Comparison of ENCODE assay signal across 11 cellular contexts in the genomic region with DNA sequence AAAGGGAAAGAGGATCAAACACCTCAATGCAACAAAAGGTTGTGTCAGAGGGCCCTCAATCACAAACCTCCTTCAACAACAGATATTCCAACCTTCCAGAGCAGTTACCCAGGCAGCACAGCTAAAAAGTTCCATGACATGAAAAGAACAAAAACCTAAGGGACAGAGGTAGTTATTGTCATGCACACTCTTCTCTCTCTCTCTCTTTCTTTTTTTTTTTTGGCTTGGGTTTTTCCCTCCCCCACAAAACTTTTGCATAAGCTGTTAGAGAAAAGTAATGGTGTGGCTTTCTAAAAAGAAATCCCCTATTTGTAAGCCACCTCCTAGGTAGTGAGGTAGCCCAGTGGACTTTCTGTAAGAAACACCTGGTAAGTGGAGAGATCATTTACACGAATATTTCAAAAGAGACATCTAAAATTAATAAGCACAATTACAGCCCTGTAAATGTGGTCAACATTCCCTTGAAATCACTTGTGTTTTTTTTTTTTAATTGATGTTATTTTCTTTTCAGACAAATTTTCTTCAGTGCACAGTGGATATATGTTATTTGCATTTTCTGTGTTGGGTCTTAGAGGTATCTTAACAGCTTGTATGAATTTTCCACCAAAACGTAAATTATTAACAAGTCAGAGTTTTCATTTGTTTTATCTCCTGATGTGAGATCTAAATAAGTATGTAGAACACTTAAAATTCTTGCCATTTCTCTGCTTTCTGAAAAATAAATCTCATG. TPM values are rescaled to one million over a fixed set of nuclear protein-coding genes. Genes with fewer than 3 reads are reported as not detected.
DNase-seq lines count a peak whose midpoint lies in the region; ATAC-seq and TF ChIP-seq lines count a peak whose summit lies in the region.
"Had no signal": no experiment of that assay in that cellular context is flagged by ENCODE, and none has a peak within 500 bp of the region (broad histone marks: within the 10 kb centered on the region; RNA-seq: fewer than 3 reads in every experiment).

No MANE protein-coding gene starts in this region.

- TF ChIP-seq POLR2A in transverse colon (IDR thresholded peaks at IDR 0.05) = no peak

- H3K36me3 Mint-ChIP-seq in activated naive CD4-positive, alpha-beta T cell treated with anti-CD3 and anti-CD28 coated beads, Interleukin-2, amount 50 U/mL, for 24 hours = no peaks in the 10 kb centered on the region
- H3K36me3 Mint-ChIP-seq in activated naive CD8-positive, alpha-beta T cell treated with anti-CD3 and anti-CD28 coated beads, Interleukin-2, amount 10 ng/mL, durations not matched to agents 7 days and 5 days = no peaks in the 10 kb centered on the region
- H3K36me3 Mint-ChIP-seq in type B pancreatic cell = peaks cover 8% of the 10 kb centered on the region

- DNase-seq in activated naive CD4-positive, alpha-beta T cell treated with Interleukin-2 at 50 U/mL for 16 hours = no peak
- no peak for DNase-seq in activated naive CD8-positive, alpha-beta T cell treated with anti-CD3 and anti-CD28 coated beads, Interleukin-2, amount 10 ng/mL, durations not matched to agents 7 days and 5 days
- DNase-seq in type B pancreatic cell (ENCODE audit: extremely low spot score, unreplicated experiment) = no peak
- no peak for DNase-seq in AG20443 (ENCODE audit: low spot score)
- DNase-seq in transverse colon = no peak
- no peak for DNase-seq in RKO (ENCODE audit: low spot score)
- DNase-seq: amniotic stem cell, SIG-M5 had no signal

- no peaks in the 10 kb centered on the region for H3K9me3 Mint-ChIP-seq in activated naive CD4-positive, alpha-beta T cell treated with anti-CD3 and anti-CD28 coated beads, Interleukin-2, amount 50 U/mL, for 24 hours
- no peaks in the 10 kb centered on the region for H3K9me3 Mint-ChIP-seq in activated naive CD8-positive, alpha-beta T cell treated with anti-CD3 and anti-CD28 coated beads, Interleukin-2, amount 10 ng/mL, durations not matched to agents 7 days and 5 days
- no peaks in the 10 kb centered on the region for H3K9me3 Mint-ChIP-seq in type B pancreatic cell

- peak; percentile 77 for ATAC-seq in HG02943 (IDR thresholded peaks at IDR 0.05; ENCODE audit: low read depth, unreplicated experiment)
- no peak for ATAC-seq in activated naive CD8-positive, alpha-beta T cell treated with anti-CD3 and anti-CD28 coated beads, Interleukin-2, amount 10 ng/mL, durations not matched to agents 7 days and 5 days (ENCODE audit: low read depth)

- peaks cover 0 to 25% (median 2%) of the 10 kb centered on the region in 4 donors for H3K4me1 ChIP-seq in transverse colon

- H3K27me3 ChIP-seq in transverse colon = peaks cover 54% of the 10 kb centered on the region
- H3K27me3 ChIP-seq: BLaER1 treated with 17β-estradiol and CSF1 and Interleukin-3, amounts not matched to agents 10 nM and 100 nM had no signal

- H3K27ac ChIP-seq in transverse colon = no peak overlapping the region

- in situ Hi-C loops in transverse colon (cut with MboI; ENCODE audit: low pct_ligation_motif_present in 1 of 4, low pct_unique_long_range_greater_than_20kb in 1 of 4, low sequenced_read_pairs in 3 of 4) = no loop called here

- intact Hi-C loops in transverse colon (cut with DNase I; ENCODE audit: low total_unique reads) = no loop called here

- 33 to 44% methylated on average over 2 of the region's 2 CpGs for WGBS in transverse colon (ENCODE audit: low coverage in 1 of 2), 2 donors

- H3K27me3 Mint-ChIP-seq in activated naive CD4-positive, alpha-beta T cell treated with anti-CD3 and anti-CD28 coated beads, Interleukin-2, amount 50 U/mL, for 24 hours = peaks cover 1% of the 10 kb centered on the region
- no peaks in the 10 kb centered on the region for H3K27me3 Mint-ChIP-seq in activated naive CD8-positive, alpha-beta T cell treated with anti-CD3 and anti-CD28 coated beads, Interleukin-2, amount 10 ng/mL, durations not matched to agents 7 days and 5 days
- H3K27me3 Mint-ChIP-seq in type B pancreatic cell = peaks cover 45% of the 10 kb centered on the region

- TF ChIP-seq CTCF in type B pancreatic cell (conservative IDR thresholded peaks at IDR 0.05) (no peak), transverse colon (IDR thresholded peaks at IDR 0.05) (no peak)

- no peak overlapping the region for H3K4me3 Mint-ChIP-seq in activated naive CD4-positive, alpha-beta T cell treated with anti-CD3 and anti-CD28 coated beads, Interleukin-2, amount 50 U/mL, for 24 hours
- H3K4me3 Mint-ChIP-seq in activated naive CD8-positive, alpha-beta T cell treated with anti-CD3 and anti-CD28 coated beads, Interleukin-2, amount 10 ng/mL, durations not matched to agents 7 days and 5 days = no peak overlapping the region
- H3K4me3 Mint-ChIP-seq in type B pancreatic cell = peak overlapping the region; percentile 5

- peaks cover 11% of the 10 kb centered on the region for H3K4me1 Mint-ChIP-seq in activated naive CD4-positive, alpha-beta T cell treated with anti-CD3 and anti-CD28 coated beads, Interleukin-2, amount 50 U/mL, for 24 hours
- H3K4me1 Mint-ChIP-seq in activated naive CD8-positive, alpha-beta T cell treated with anti-CD3 and anti-CD28 coated beads, Interleukin-2, amount 10 ng/mL, durations not matched to agents 7 days and 5 days = peaks cover 3% of the 10 kb centered on the region
- peaks cover 26% of the 10 kb centered on the region for H3K4me1 Mint-ChIP-seq in type B pancreatic cell (ENCODE audit: unreplicated experiment)

- no peaks in the 10 kb centered on the region for H3K9me3 ChIP-seq in transverse colon
- H3K9me3 ChIP-seq: BLaER1 treated with 17β-estradiol and CSF1 and Interleukin-3, amounts not matched to agents 10 nM and 100 nM had no signal

- H3K36me3 ChIP-seq in transverse colon = no peaks in the 10 kb centered on the region

- H3K4me3 ChIP-seq in transverse colon = no peak overlapping the region
- H3K4me3 ChIP-seq: BLaER1 treated with 17β-estradiol and CSF1 and Interleukin-3, amounts not matched to agents 10 nM and 100 nM had no signal

- H3K27ac Mint-ChIP-seq in activated naive CD4-positive, alpha-beta T cell treated with anti-CD3 and anti-CD28 coated beads, Interleukin-2, amount 50 U/mL, for 24 hours = peak overlapping the region; percentile 83
- peak overlapping the region; percentile 3 for H3K27ac Mint-ChIP-seq in activated naive CD8-positive, alpha-beta T cell treated with anti-CD3 and anti-CD28 coated beads, Interleukin-2, amount 10 ng/mL, durations not matched to agents 7 days and 5 days
- H3K27ac Mint-ChIP-seq in type B pancreatic cell = no peak overlapping the region

- POLR2A ChIA-PET in activated naive CD8-positive, alpha-beta T cell treated with anti-CD3 and anti-CD28 coated beads, Interleukin-2, amount 10 ng/mL, durations not matched to agents 7 days and 5 days (lab: Charles Lee) = no interaction called here

- no peak for TF ChIP-seq EP300 in transverse colon (IDR thresholded peaks at IDR 0.05; ENCODE audit: low read depth)

RNA-seq across cellular contexts. Expression of a gene that starts 48.4 kb away (rescaled TPM):
- 10 to 100 TPM; 17.8 to 19.6 TPM for total RNA-seq in activated naive CD8-positive, alpha-beta T cell treated with anti-CD3 and anti-CD28 coated beads, Interleukin-2, amount 10 ng/mL, durations not matched to agents 7 days and 5 days
- 8.3 and 88.5 TPM in 2 replicates for total RNA-seq in type B pancreatic cell (ENCODE audit: low replicate concordance)
- total RNA-seq in transverse colon = 10 to 100 TPM; 19.8 to 69.6 (median 42.9) TPM
